In the genomic region with DNA sequence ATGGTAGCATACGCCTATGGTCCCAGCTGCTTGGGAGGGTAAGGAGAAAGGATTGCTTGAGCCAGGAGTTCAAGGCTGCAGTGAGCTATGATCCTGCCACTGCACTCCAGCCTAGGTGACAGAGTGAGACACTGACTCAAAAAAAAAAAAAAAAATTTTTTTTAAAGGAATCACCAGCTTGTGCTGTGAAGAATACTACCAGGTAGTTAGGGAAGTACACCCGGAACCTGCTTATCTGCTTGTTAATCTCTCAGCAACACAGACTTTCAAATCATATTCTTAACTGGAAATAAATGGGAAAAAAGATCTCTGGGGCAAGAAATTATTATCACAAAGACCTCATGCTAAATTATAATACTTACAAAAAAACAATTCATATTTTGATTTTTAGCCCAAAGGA, we compare ENCODE assay signal across 11 cellular contexts. TPM values are rescaled to one million over a fixed set of nuclear protein-coding genes. Genes with fewer than 3 reads are reported as not detected.
DNase-seq lines count a peak whose midpoint lies in the region; ATAC-seq and TF ChIP-seq lines count a peak whose summit lies in the region.
"Had no signal": no experiment of that assay in that cellular context is flagged by ENCODE, and none has a peak within 500 bp of the region (broad histone marks: within the 10 kb centered on the region; RNA-seq: fewer than 3 reads in every experiment).

No MANE protein-coding gene starts in this region.

- H3K9ac ChIP-seq in iPS-20b (ENCODE audit: low read depth, low read length): peak overlapping the region; percentile 0; the same call in 1 of the 2 replicates

- no peak overlapping the region for H3K27ac ChIP-seq in CD8-positive, alpha-beta T cell (ENCODE audit: low read depth, low read length)
- H3K27ac ChIP-seq in RWPE1: peak overlapping the region; percentile 73
- H3K27ac ChIP-seq in iPS-20b (ENCODE audit: low read length): no peak overlapping the region
- no peak overlapping the region for H3K27ac ChIP-seq in osteoblast (ENCODE audit: low read depth, low read length)
- no peak overlapping the region for H3K27ac ChIP-seq in adrenal gland
- H3K27ac ChIP-seq: PC-9 had no signal

- CTCF ChIA-PET in CD8-positive, alpha-beta T cell (lab: Charles Lee): interaction anchor here (0.7 to 3.2 kb wide), 11 partner anchors 8 to 131 kb away, joined by 3 to 19 read pairs (median 3); no protein-coding TSS in a partner anchor
- CTCF ChIA-PET in RWPE1 (lab: Yijun Ruan, JAX): interaction anchor here (0.7 to 1.8 kb wide), 3 partner anchors 18 to 112 kb away, joined by 3 to 7 read pairs (median 3); no protein-coding TSS in a partner anchor

- no peaks in the 10 kb centered on the region for H3K9me3 Mint-ChIP-seq in CD8-positive, alpha-beta T cell
- H3K9me3 Mint-ChIP-seq: CD4-positive, CD25-positive, alpha-beta regulatory T cell; IgD-negative memory B cell had no signal

- WGBS in adrenal gland, 4 donors: 49 to 59% (median 55%) methylated on average over 2 of the region's 2 CpGs

- H3K4me2 ChIP-seq in osteoblast (ENCODE audit: insufficient read depth, low read length): peak overlapping the region; percentile 55
- H3K4me2 ChIP-seq: PC-9 had no signal

- no peak for TF ChIP-seq POLR2A in adrenal gland (IDR thresholded peaks at IDR 0.05)

- H3K27ac Mint-ChIP-seq in CD8-positive, alpha-beta T cell: peak overlapping the region; percentile 32
- H3K27ac Mint-ChIP-seq: IgD-negative memory B cell had no signal

- no peaks in the 10 kb centered on the region for H3K27me3 ChIP-seq in CD8-positive, alpha-beta T cell (ENCODE audit: insufficient read depth, low read length)
- no peaks in the 10 kb centered on the region for H3K27me3 ChIP-seq in iPS-20b (ENCODE audit: insufficient read depth, low read length)
- no peaks in the 10 kb centered on the region for H3K27me3 ChIP-seq in osteoblast (ENCODE audit: insufficient read depth, low read length)
- no peaks in the 10 kb centered on the region for H3K27me3 ChIP-seq in adrenal gland

- no peaks in the 10 kb centered on the region for H3K27me3 Mint-ChIP-seq in CD8-positive, alpha-beta T cell (ENCODE audit: low read depth)
- H3K27me3 Mint-ChIP-seq: CD4-positive, CD25-positive, alpha-beta regulatory T cell; IgD-negative memory B cell had no signal

- no peaks in the 10 kb centered on the region for H3K79me2 ChIP-seq in osteoblast (ENCODE audit: insufficient read depth, low read length)

- H3K4me3 Mint-ChIP-seq in CD8-positive, alpha-beta T cell: no peak overlapping the region
- H3K4me3 Mint-ChIP-seq: CD4-positive, CD25-positive, alpha-beta regulatory T cell; IgD-negative memory B cell had no signal

- H3K4me1 Mint-ChIP-seq in CD8-positive, alpha-beta T cell (ENCODE audit: low read depth): peaks cover 17% of the 10 kb centered on the region

- no peak overlapping the region for H2AFZ ChIP-seq in osteoblast (ENCODE audit: low read length)
- H2AFZ ChIP-seq: PC-9 had no signal

- no peak for TF ChIP-seq CTCF in CD8-positive, alpha-beta T cell (IDR thresholded peaks at IDR 0.05)
- no peak for TF ChIP-seq CTCF in RWPE1 (conservative IDR thresholded peaks at IDR 0.05; ENCODE audit: low read depth)
- TF ChIP-seq CTCF in osteoblast (IDR thresholded peaks at IDR 0.05; ENCODE audit: extremely low read depth, low read depth, low read length): no peak
- TF ChIP-seq CTCF in adrenal gland (IDR thresholded peaks at IDR 0.05): no peak

- POLR2A ChIA-PET in CD8-positive, alpha-beta T cell (lab: Charles Lee): no interaction called here
- POLR2A ChIA-PET in RWPE1 (lab: Yijun Ruan, JAX; ENCODE audit: low non-redundant PET): no interaction called here

- no peaks in the 10 kb centered on the region for H3K36me3 ChIP-seq in CD8-positive, alpha-beta T cell (ENCODE audit: insufficient read depth, low read length)
- H3K36me3 ChIP-seq in iPS-20b (ENCODE audit: insufficient read depth, low read depth, low read length): no peaks in the 10 kb centered on the region
- no peaks in the 10 kb centered on the region for H3K36me3 ChIP-seq in osteoblast (ENCODE audit: insufficient read depth, low read length)
- no peaks in the 10 kb centered on the region for H3K36me3 ChIP-seq in adrenal gland (replicated peaks in 1 of 2)

- ATAC-seq in CD8-positive, alpha-beta T cell: no peak
- ATAC-seq in HG02938 (IDR thresholded peaks at IDR 0.05; ENCODE audit: unreplicated experiment) (no peak), GM19023 (IDR thresholded peaks at IDR 0.05; ENCODE audit: unreplicated experiment) (no peak)

- no peaks in the 10 kb centered on the region for H3K9me3 ChIP-seq in CD8-positive, alpha-beta T cell (ENCODE audit: low read length)
- H3K9me3 ChIP-seq in iPS-20b (ENCODE audit: insufficient read depth, low read depth, low read length): no peaks in the 10 kb centered on the region
- H3K9me3 ChIP-seq in osteoblast (ENCODE audit: low read depth, low read length): no peaks in the 10 kb centered on the region
- no peaks in the 10 kb centered on the region for H3K9me3 ChIP-seq in adrenal gland (replicated peaks in 1 of 3)

- no peaks in the 10 kb centered on the region for H4K20me1 ChIP-seq in osteoblast (ENCODE audit: insufficient read depth, low read length)

- no peak overlapping the region for H3K4me3 ChIP-seq in CD8-positive, alpha-beta T cell (ENCODE audit: low read depth, low read length)
- H3K4me3 ChIP-seq in iPS-20b (ENCODE audit: low read length) (no peak overlapping the region), osteoblast (ENCODE audit: insufficient read depth, low read length) (no peak overlapping the region), adrenal gland (no peak overlapping the region)
- H3K4me3 ChIP-seq: PC-9 had no signal

- no peaks in the 10 kb centered on the region for H3K36me3 Mint-ChIP-seq in CD8-positive, alpha-beta T cell
- H3K36me3 Mint-ChIP-seq: CD4-positive, CD25-positive, alpha-beta regulatory T cell; IgD-negative memory B cell had no signal

- no peak for DNase-seq in CD8-positive, alpha-beta T cell
- DNase-seq in RWPE1 (ENCODE audit: low spot score) (no peak), osteoblast (ENCODE audit: insufficient read length, low spot score, missing footprints) (no peak), adrenal gland (no peak)
- DNase-seq: CD4-positive, CD25-positive, alpha-beta regulatory T cell; DMS53 had no signal

- peaks cover 12% of the 10 kb centered on the region for H3K4me1 ChIP-seq in CD8-positive, alpha-beta T cell (ENCODE audit: insufficient read depth, low read length)
- H3K4me1 ChIP-seq in iPS-20b (ENCODE audit: insufficient read depth, low read length) (no peaks in the 10 kb centered on the region; the same call in 1 of the 2 replicates), osteoblast (ENCODE audit: insufficient read depth, low read length) (peaks cover 7% of the 10 kb centered on the region), adrenal gland (replicated peaks in 1 of 2) (peaks cover under 1 to 3% of the 10 kb centered on the region in 2 donors)

- intact Hi-C loops in CD8-positive, alpha-beta T cell (cut with DNase I, micrococcal nuclease): loop anchor here in 1 of 2 experiments (5.0 kb wide), 1 partner anchor 110 kb away; no protein-coding TSS in a partner anchor
- intact Hi-C loops in adrenal gland (cut with DNase I): loop anchor here in 1 of 2 donors (10.0 kb wide), 1 partner anchor 217 kb away; no protein-coding TSS in a partner anchor

RNA-seq across cellular contexts. Expression of a gene that starts 26.4 kb away (rescaled TPM):
- 100 to 1,000 TPM; 234 to 251 TPM for total RNA-seq in CD8-positive, alpha-beta T cell
- total RNA-seq in osteoblast (61.6 and 70.9 TPM in 2 replicates), adrenal gland (100 to 1,000 TPM; 109 to 255 (median 161) TPM)
- polyA plus RNA-seq in adrenal gland: 100 to 1,000 TPM in 1 of 3 donors, 10 to 100 TPM in 2; 56.9 to 141 (median 98.1) TPM
